Comparison of ENCODE assay signal across 19 cellular contexts in genomic region chr10:5735119-5735518, GRCh38. TPM values are rescaled to one million over a fixed set of nuclear protein-coding genes. Genes with fewer than 3 reads are reported as not detected.
DNase-seq lines count a peak whose midpoint lies in the region; ATAC-seq and TF ChIP-seq lines count a peak whose summit lies in the region.
"Had no signal": no experiment of that assay in that cellular context is flagged by ENCODE, and none has a peak within 500 bp of the region (broad histone marks: within the 10 kb centered on the region; RNA-seq: fewer than 3 reads in every experiment).

No MANE protein-coding gene starts in this region.

- H3K27ac Mint-ChIP-seq in activated naive CD4-positive, alpha-beta T cell treated with anti-CD3 and anti-CD28 coated beads, Interleukin-2, amount 10 ng/mL, durations not matched to agents 7 days and 5 days: peak overlapping the region; percentile 53
- peak overlapping the region; percentile 63 to 68 for H3K27ac Mint-ChIP-seq in T-cell
- H3K27ac Mint-ChIP-seq in central memory CD8-positive, alpha-beta T cell (ENCODE audit: low read depth): peak overlapping the region; percentile 71
- H3K27ac Mint-ChIP-seq: GM23338 had no signal

- H3K9me3 Mint-ChIP-seq in activated naive CD4-positive, alpha-beta T cell treated with anti-CD3 and anti-CD28 coated beads, Interleukin-2, amount 10 ng/mL, durations not matched to agents 7 days and 5 days: no peaks in the 10 kb centered on the region
- no peaks in the 10 kb centered on the region for H3K9me3 Mint-ChIP-seq in T-cell
- no peaks in the 10 kb centered on the region for H3K9me3 Mint-ChIP-seq in central memory CD8-positive, alpha-beta T cell
- H3K9me3 Mint-ChIP-seq: GM23338 had no signal

- TF ChIP-seq POLR2A in thyroid gland (IDR thresholded peaks at IDR 0.05): no peak

- no peak overlapping the region for H3K4me3 Mint-ChIP-seq in activated naive CD4-positive, alpha-beta T cell treated with anti-CD3 and anti-CD28 coated beads, Interleukin-2, amount 10 ng/mL, durations not matched to agents 7 days and 5 days
- H3K4me3 Mint-ChIP-seq in T-cell: peak overlapping the region in 1 of 3 donors; percentile 24
- H3K4me3 Mint-ChIP-seq in central memory CD8-positive, alpha-beta T cell: no peak overlapping the region
- H3K4me3 Mint-ChIP-seq: GM23338 had no signal

- no peaks in the 10 kb centered on the region for H3K27me3 ChIP-seq in thyroid gland
- H3K27me3 ChIP-seq: Peyer's patch had no signal

- peaks cover 10 to 15% of the 10 kb centered on the region in 2 donors for H3K4me1 ChIP-seq in thyroid gland
- H3K4me1 ChIP-seq: Caco-2, Peyer's patch had no signal

- intact Hi-C loops in thyroid gland (cut with DNase I): no loop called here

- H3K27ac ChIP-seq in thyroid gland: peak overlapping the region in 2 of 3 donors; percentile 55 to 57
- H3K27ac ChIP-seq: C4-2B, Peyer's patch had no signal

- CTCF ChIA-PET in activated naive CD4-positive, alpha-beta T cell treated with anti-CD3 and anti-CD28 coated beads, Interleukin-2, amount 10 ng/mL, durations not matched to agents 7 days and 5 days (lab: Charles Lee): no interaction called here
- CTCF ChIA-PET in T-cell (lab: Charles Lee): no interaction called here

- H3K4me1 Mint-ChIP-seq in activated naive CD4-positive, alpha-beta T cell treated with anti-CD3 and anti-CD28 coated beads, Interleukin-2, amount 10 ng/mL, durations not matched to agents 7 days and 5 days: peaks cover 13% of the 10 kb centered on the region
- peaks cover 16 to 21% (median 19%) of the 10 kb centered on the region in 3 donors for H3K4me1 Mint-ChIP-seq in T-cell
- H3K4me1 Mint-ChIP-seq in central memory CD8-positive, alpha-beta T cell: peaks cover 16% of the 10 kb centered on the region

- no peaks in the 10 kb centered on the region for H3K9me3 ChIP-seq in thyroid gland
- H3K9me3 ChIP-seq: Caco-2, Peyer's patch had no signal

- no peaks in the 10 kb centered on the region for H3K27me3 Mint-ChIP-seq in activated naive CD4-positive, alpha-beta T cell treated with anti-CD3 and anti-CD28 coated beads, Interleukin-2, amount 10 ng/mL, durations not matched to agents 7 days and 5 days
- no peaks in the 10 kb centered on the region for H3K27me3 Mint-ChIP-seq in T-cell
- no peaks in the 10 kb centered on the region for H3K27me3 Mint-ChIP-seq in central memory CD8-positive, alpha-beta T cell

- peaks cover 45% of the 10 kb centered on the region for H3K36me3 Mint-ChIP-seq in activated naive CD4-positive, alpha-beta T cell treated with anti-CD3 and anti-CD28 coated beads, Interleukin-2, amount 10 ng/mL, durations not matched to agents 7 days and 5 days
- H3K36me3 Mint-ChIP-seq in T-cell: peaks cover 50% of the 10 kb centered on the region
- H3K36me3 Mint-ChIP-seq in central memory CD8-positive, alpha-beta T cell (ENCODE audit: insufficient read depth): peaks cover 40% of the 10 kb centered on the region

- ATAC-seq in T-cell (replicated peaks in 1 of 4) (no peak), HG02852 (IDR thresholded peaks at IDR 0.05; ENCODE audit: unreplicated experiment) (no peak)
- ATAC-seq in central memory CD8-positive, alpha-beta T cell (replicated peaks; ENCODE audit: extremely low read depth, poor library complexity, severe bottlenecking): no peak
- ATAC-seq: GM23338, HCT116, Right ventricle myocardium inferior had no signal

- DNase-seq in activated naive CD4-positive, alpha-beta T cell treated with anti-CD3 and anti-CD28 coated beads, Interleukin-2, amount 10 ng/mL, durations not matched to agents 7 days and 5 days: no peak
- DNase-seq in activated naive CD4-positive, alpha-beta T cell treated with anti-CD3 and anti-CD28 coated beads, Interleukin-2, amount 50 U/mL, for 16 hours: no peak
- no peak for DNase-seq in T-cell
- no peak for DNase-seq in central memory CD8-positive, alpha-beta T cell (ENCODE audit: low spot score in 2 of 2)
- no peak for DNase-seq in thyroid gland
- no peak for DNase-seq in germinal center (ENCODE audit: low spot score)
- DNase-seq: Caco-2, DMS153, KG1, NCI-H1048, NCI-H1436 treated with DMSO at 0.1 percent for 48 hours, NCI-H2029 treated with DMSO at 0.1 percent for 48 hours, NCI-H524 treated with DMSO at 0.1 percent for 48 hours, Peyer's patch had no signal

- no peak for TF ChIP-seq CTCF in thyroid gland (IDR thresholded peaks at IDR 0.05)

- WGBS in thyroid gland, 2 donors: 97 to 98% methylated on average over 1 of the region's 1 CpG

- H3K4me3 ChIP-seq in thyroid gland (replicated peaks in 1 of 3): no peak overlapping the region
- H3K4me3 ChIP-seq: GM23338, Peyer's patch had no signal

- H3K36me3 ChIP-seq in thyroid gland: peaks cover 15 to 18% of the 10 kb centered on the region in 2 donors

- POLR2A ChIA-PET in T-cell (lab: Charles Lee): no interaction called here

RNA-seq across cellular contexts. Expression of gene TASOR2, which starts 50.5 kb away (rescaled TPM):
- total RNA-seq in T-cell: 10 to 100 TPM; 62.7 to 78.5 (median 71.7) TPM
- 100 to 1,000 TPM in 1 of 4 donors, 10 to 100 TPM in 3; 73.2 to 132 (median 96.3) TPM for total RNA-seq in thyroid gland
